Comparison of ENCODE assay signal across 1 cellular context in the genomic region with DNA sequence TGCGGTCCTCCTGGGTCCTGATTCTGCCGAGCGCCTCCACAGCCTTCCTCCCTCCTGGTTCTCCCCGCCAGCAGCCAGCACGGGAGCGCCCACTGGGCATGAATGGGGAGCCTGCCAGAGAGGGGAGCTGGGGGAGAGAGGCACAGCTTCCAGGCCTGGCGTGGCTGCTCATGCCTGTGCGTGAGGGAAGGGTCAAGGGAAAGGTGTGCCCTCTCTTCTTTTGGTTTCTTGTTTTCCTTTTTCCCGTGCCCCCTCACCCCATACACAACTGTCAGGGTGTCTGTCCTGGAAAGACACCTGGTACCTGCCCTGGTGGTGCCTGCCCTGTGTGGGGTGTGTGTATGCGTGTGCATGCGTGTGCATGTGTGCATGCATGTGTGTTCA.
TF ChIP-seq lines count a peak whose summit lies in the region.

No MANE protein-coding gene starts in this region.

TF ChIP-seq in H1, 55 proteins besides CTCF, POLR2A, EP300 and RAD21:
- TF ChIP-seq CHD1 (IDR thresholded peaks at IDR 0.05; ENCODE audit: low read depth, low read length) (no peak), ASH2L (IDR thresholded peaks at IDR 0.05; ENCODE audit: low read length) (no peak), KDM4A (IDR thresholded peaks at IDR 0.05; ENCODE audit: low read depth, low read length, severe bottlenecking) (peak; percentile 12)
